ENCODE assay signal across 25 cellular contexts in genomic region chr6:17485946-17486345, GRCh38.
DNase-seq lines count a peak whose midpoint lies in the region; ATAC-seq, FAIRE-seq and TF ChIP-seq lines count a peak whose summit lies in the region.
"Had no signal": no experiment of that assay in that cellular context is flagged by ENCODE, and none has a peak within 500 bp of the region (broad histone marks: within the 10 kb centered on the region; RNA-seq: fewer than 3 reads in every experiment).

No MANE protein-coding gene starts in this region.

- no peaks in the 10 kb centered on the region for H3K9me3 Mint-ChIP-seq in progenitor cell of endocrine pancreas (ENCODE audit: low read depth)
- H3K9me3 Mint-ChIP-seq: CD4-positive, CD25-positive, alpha-beta regulatory T cell; CD8-positive, alpha-beta T cell had no signal

- POLR2A ChIA-PET in HepG2 (lab: Yijun Ruan, JAX): no interaction called here

- DNase-seq in left ventricle myocardium inferior (no peak), cardiac septum (ENCODE audit: low spot score) (no peak), HepG2 (ENCODE audit: low spot score) (no peak), right lobe of liver (no peak), progenitor cell of endocrine pancreas (ENCODE audit: low spot score, unreplicated experiment) (no peak), DMS114 treated with DMSO at 0.1 percent for 48 hours (lab: John Stamatoyannopoulos, UW; ENCODE audit: unreplicated experiment) (no peak)
- DNase-seq: Caco-2; CD4-positive, CD25-positive, alpha-beta regulatory T cell; CD8-positive, alpha-beta T cell; DMS53; DND-41; GM23248; H7; HCEC 1CT had no signal

- no peak overlapping the region for H3K4me3 Mint-ChIP-seq in progenitor cell of endocrine pancreas (ENCODE audit: low read depth)
- H3K4me3 Mint-ChIP-seq: B cell; CD4-positive, CD25-positive, alpha-beta regulatory T cell; CD8-positive, alpha-beta T cell had no signal

- TF ChIP-seq CTCF in left ventricle myocardium inferior (IDR thresholded peaks at IDR 0.05; ENCODE audit: borderline replicate concordance) (no peak), HepG2 (CRISPR knock-in tag; IDR thresholded peaks at IDR 0.05) (no peak), right lobe of liver (IDR thresholded peaks at IDR 0.05) (no peak), progenitor cell of endocrine pancreas (IDR thresholded peaks at IDR 0.05; ENCODE audit: unreplicated experiment) (no peak)

- no peaks in the 10 kb centered on the region for H3K79me2 ChIP-seq in HepG2 (ENCODE audit: insufficient read depth, low read length)

- no TSS peak for BruUV-seq in HepG2 (replicated peaks; lab: Mats Ljungman, UMichigan)

- no peak overlapping the region for H3K9ac ChIP-seq in HepG2 (ENCODE audit: insufficient read depth, low read depth, low read length)
- H3K9ac ChIP-seq in skeletal muscle tissue (ENCODE audit: low read depth in 1 of 3, low read length in 3 of 3): no peak overlapping the region
- H3K9ac ChIP-seq: BLaER1, GM23248 had no signal

- H3K27ac ChIP-seq in left ventricle myocardium inferior (replicated peaks): peak overlapping the region; percentile 67
- no peak overlapping the region for H3K27ac ChIP-seq in HepG2 (ENCODE audit: extremely low read length, insufficient read depth, low read length)
- no peak overlapping the region for H3K27ac ChIP-seq in right lobe of liver
- peak overlapping the region; percentile 96 for H3K27ac ChIP-seq in skeletal muscle tissue (ENCODE audit: low read depth, low read length)
- H3K27ac ChIP-seq: 22Rv1, C4-2B, GM23248 had no signal

- H3K36me3 ChIP-seq in left ventricle myocardium inferior: no peaks in the 10 kb centered on the region
- H3K36me3 ChIP-seq in HepG2 (replicated peaks in 1 of 2; ENCODE audit: control insufficient read depth in 1 of 2, insufficient read depth in 2 of 2, low read length in 2 of 2): peaks cover 0 to 3% of the 10 kb centered on the region in 2 experiments; a peak in 3 of 5 replicates
- H3K36me3 ChIP-seq in right lobe of liver: no peaks in the 10 kb centered on the region
- H3K36me3 ChIP-seq in skeletal muscle tissue (ENCODE audit: control insufficient read depth in 3 of 3, insufficient read depth in 3 of 3, low read length in 3 of 3): peaks cover 5 to 7% (median 7%) of the 10 kb centered on the region in 3 donors

- H3K4me1 Mint-ChIP-seq in progenitor cell of endocrine pancreas (ENCODE audit: low read depth): peaks cover 4% of the 10 kb centered on the region
- H3K4me1 Mint-ChIP-seq: B cell; CD4-positive, CD25-positive, alpha-beta regulatory T cell had no signal

- TF ChIP-seq RAD21 in HepG2 (CRISPR knock-in tag; IDR thresholded peaks at IDR 0.05): no peak

- TF ChIP-seq POLR2A in HepG2 (IDR thresholded peaks at IDR 0.05; ENCODE audit: insufficient read depth in 1 of 2, low read depth in 2 of 2, low read length in 2 of 2) (no peak), right lobe of liver (IDR thresholded peaks at IDR 0.05) (no peak)

- 93% methylated on average over 2 of the region's 2 CpGs for WGBS in HepG2 (ENCODE audit: low lambda C conversion rate)
- 76% methylated on average over 2 of the region's 2 CpGs for WGBS in right lobe of liver (ENCODE audit: insufficient coverage, low coverage, low lambda C conversion rate, missing lambda C conversion rate)

- H2AFZ ChIP-seq in HepG2 (ENCODE audit: low read length): no peak overlapping the region
- H2AFZ ChIP-seq: GM23248 had no signal

- ATAC-seq in HepG2 (no peak), right lobe of liver (no peak), HG03460 (IDR thresholded peaks at IDR 0.05; ENCODE audit: unreplicated experiment) (no peak)
- ATAC-seq: CD8-positive, alpha-beta T cell had no signal

- H3K9me3 ChIP-seq in left ventricle myocardium inferior (replicated peaks): no peaks in the 10 kb centered on the region
- no peaks in the 10 kb centered on the region for H3K9me3 ChIP-seq in HepG2 (ENCODE audit: low read length)
- no peaks in the 10 kb centered on the region for H3K9me3 ChIP-seq in right lobe of liver
- no peaks in the 10 kb centered on the region for H3K9me3 ChIP-seq in skeletal muscle tissue (ENCODE audit: control insufficient read depth in 3 of 3, low read length in 3 of 3)
- H3K9me3 ChIP-seq: BLaER1, Caco-2 had no signal

- H3K27me3 ChIP-seq in left ventricle myocardium inferior (ENCODE audit: low read depth): no peaks in the 10 kb centered on the region
- H3K27me3 ChIP-seq in HepG2 (ENCODE audit: control insufficient read depth in 1 of 2, insufficient read depth in 2 of 2, low read length in 2 of 2): no peaks in the 10 kb centered on the region
- no peaks in the 10 kb centered on the region for H3K27me3 ChIP-seq in right lobe of liver
- H3K27me3 ChIP-seq in skeletal muscle tissue (ENCODE audit: control insufficient read depth in 3 of 3, insufficient read depth in 3 of 3, low read length in 3 of 3): no peaks in the 10 kb centered on the region
- H3K27me3 ChIP-seq: BLaER1 had no signal

- H3K27ac Mint-ChIP-seq in progenitor cell of endocrine pancreas: peak overlapping the region; percentile 52
- H3K27ac Mint-ChIP-seq: B cell; CD4-positive, CD25-positive, alpha-beta regulatory T cell; CD8-positive, alpha-beta T cell had no signal

- TF ChIP-seq EP300 in HepG2 (IDR thresholded peaks at IDR 0.05; ENCODE audit: low read depth in 2 of 2, low read length in 2 of 2) (no peak), HepG2 (CRISPR knock-in tag; IDR thresholded peaks at IDR 0.05; ENCODE audit: borderline replicate concordance) (no peak)

- in situ Hi-C loops in HepG2 (cut with HindIII; ENCODE audit: extremely low pct_ligation_motif_present, low pct_unique_long_range_greater_than_20kb): no loop called here

- H3K4me3 ChIP-seq in left ventricle myocardium inferior: no peak overlapping the region
- no peak overlapping the region for H3K4me3 ChIP-seq in HepG2 (replicated peaks in 1 of 3; ENCODE audit: insufficient read depth in 1 of 3, low read depth in 2 of 3, low read length in 3 of 3)
- no peak overlapping the region for H3K4me3 ChIP-seq in right lobe of liver
- H3K4me3 ChIP-seq in skeletal muscle tissue (ENCODE audit: low read length in 3 of 3): no peak overlapping the region
- H3K4me3 ChIP-seq: BLaER1, GM23248 had no signal

- peaks cover 13% of the 10 kb centered on the region for H3K36me3 Mint-ChIP-seq in progenitor cell of endocrine pancreas (ENCODE audit: insufficient read depth)
- H3K36me3 Mint-ChIP-seq: CD4-positive, CD25-positive, alpha-beta regulatory T cell; CD8-positive, alpha-beta T cell had no signal

- H3K4me2 ChIP-seq in HepG2 (ENCODE audit: low read depth, low read length): no peak overlapping the region
- H3K4me2 ChIP-seq: BLaER1 had no signal

- H4K20me1 ChIP-seq in HepG2 (ENCODE audit: insufficient read depth, low read length): no peaks in the 10 kb centered on the region
- H4K20me1 ChIP-seq: BLaER1 had no signal

- no peak for FAIRE-seq in HepG2 (lab: Jason Lieb, UNC)
- FAIRE-seq: A204.1, G401.6, GM12892, GM19239, H1 had no signal

- CTCF ChIA-PET in HepG2 (lab: Yijun Ruan, JAX; ENCODE audit: low intra/inter-chr PET ratio, low total read pairs): no interaction called here

- H3K27me3 Mint-ChIP-seq in progenitor cell of endocrine pancreas: no peaks in the 10 kb centered on the region

- intact Hi-C loops in left ventricle myocardium inferior (cut with micrococcal nuclease) (no loop called here), cardiac septum (cut with DNase I) (no loop called here), HepG2 (cut with micrococcal nuclease; ENCODE audit: unreplicated experiment) (no loop called here), right lobe of liver (cut with DNase I) (no loop called here)

- H3K4me1 ChIP-seq in left ventricle myocardium inferior (peaks cover 50% of the 10 kb centered on the region), HepG2 (ENCODE audit: insufficient read depth, low read length) (peaks cover 7% of the 10 kb centered on the region; the same call in 1 of the 2 replicates), right lobe of liver (peaks cover 0 to 3% (median 0%) of the 10 kb centered on the region in 4 donors), skeletal muscle tissue (ENCODE audit: control insufficient read depth in 3 of 3, insufficient read depth in 3 of 3, low read length in 3 of 3) (peaks cover 33 to 55% (median 35%) of the 10 kb centered on the region in 3 donors)
- H3K4me1 ChIP-seq: Caco-2 had no signal

TF ChIP-seq in HepG2, 621 proteins besides CTCF, POLR2A, EP300 and RAD21:
- TF ChIP-seq PHB2 (IDR thresholded peaks at IDR 0.05; ENCODE audit: partially characterized antibody) (no peak), ZFP1 (CRISPR knock-in tag; IDR thresholded peaks at IDR 0.05) (no peak), PBX2 (CRISPR knock-in tag; IDR thresholded peaks at IDR 0.05) (no peak), ZNF121 (CRISPR knock-in tag; IDR thresholded peaks at IDR 0.05) (peak; percentile 84), RFXAP (CRISPR knock-in tag; IDR thresholded peaks at IDR 0.05; ENCODE audit: borderline replicate concordance) (no peak), HOMEZ (CRISPR knock-in tag; IDR thresholded peaks at IDR 0.05; ENCODE audit: low read depth) (no peak)

Comparison
In these comparisons a context has a peak if more than half of its experiments do, and no peak if none do; other contexts are left out.
1. H3K27ac ChIP-seq: peak in left ventricle myocardium inferior (single experiment) and skeletal muscle tissue (single experiment); none in HepG2 (single experiment) and right lobe of liver (0 of 3).